15 cellular contexts compared by ENCODE assay signal in the genomic region with DNA sequence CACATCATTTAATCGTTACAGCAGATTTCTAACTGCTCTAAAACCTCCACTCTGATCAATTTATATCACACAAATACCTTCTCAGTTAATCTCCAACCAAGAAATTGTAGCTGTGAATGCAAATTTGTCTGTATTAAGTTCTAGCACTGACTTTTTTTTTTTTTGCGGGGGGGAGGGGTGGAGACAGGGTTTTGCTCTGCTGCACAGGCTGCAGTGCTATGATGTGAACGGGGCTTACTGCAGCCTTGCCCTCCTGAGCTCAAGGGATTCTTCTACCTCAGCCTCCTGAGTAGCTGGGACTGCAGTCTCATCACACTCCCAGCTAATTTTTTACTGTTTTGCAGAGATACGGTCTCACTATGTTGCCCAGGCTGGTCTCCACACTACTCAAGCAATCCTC.
"Had no signal": no experiment of that assay in that cellular context is flagged by ENCODE, and none has a peak within 500 bp of the region (broad histone marks: within the 10 kb centered on the region; RNA-seq: fewer than 3 reads in every experiment).

No MANE protein-coding gene starts in this region.

- DNase-seq: activated CD4-positive, alpha-beta T cell treated with anti-CD3 and anti-CD28 coated beads, Interleukin-2, amount 50 U/mL, for 48 hours; activated effector memory CD4-positive, alpha-beta T cell treated with anti-CD3 and anti-CD28 coated beads, Interleukin-2, amount 50 U/mL, for 16 hours; activated naive CD8-positive, alpha-beta T cell treated with anti-CD3 and anti-CD28 coated beads for 36 hours; activated T-cell treated with anti-CD3 and anti-CD28 coated beads, Interleukin-2, amount 50 U/mL, for 4 hours; mammary epithelial cell; stimulated activated CD4-positive, alpha-beta T cell treated with anti-CD3 and anti-CD28 coated beads, Interleukin-4, amount 100 ng/mL, for 4 hours; T-helper 17 cell; uterus had no signal

- H3K9me3 Mint-ChIP-seq: activated naive CD8-positive, alpha-beta T cell treated with anti-CD3 and anti-CD28 coated beads for 36 hours; activated T-cell treated with anti-CD3 and anti-CD28 coated beads, Interleukin-2, amount 50 U/mL, for 4 hours; neural crest cell had no signal

- H3K36me3 ChIP-seq: breast epithelium, uterus had no signal

- H3K9ac ChIP-seq: parathyroid adenoma had no signal

- H3K4me1 ChIP-seq: breast epithelium had no signal

- H3K27me3 Mint-ChIP-seq: activated naive CD8-positive, alpha-beta T cell treated with anti-CD3 and anti-CD28 coated beads for 36 hours; T-helper 17 cell had no signal

- H3K4me3 Mint-ChIP-seq: activated naive CD8-positive, alpha-beta T cell treated with anti-CD3 and anti-CD28 coated beads for 36 hours; activated T-cell treated with anti-CD3 and anti-CD28 coated beads, Interleukin-2, amount 50 U/mL, for 4 hours; neural crest cell; T-helper 17 cell had no signal

- H3K9me3 ChIP-seq: breast epithelium, uterus had no signal

- H3K27ac Mint-ChIP-seq: activated naive CD8-positive, alpha-beta T cell treated with anti-CD3 and anti-CD28 coated beads for 36 hours; T-helper 17 cell had no signal

- H3K27me3 ChIP-seq: breast epithelium, uterus had no signal

- FAIRE-seq: TTC549 had no signal

- H3K4me3 ChIP-seq: breast epithelium, skin epidermis, uterus had no signal

- H3K27ac ChIP-seq: breast epithelium, parathyroid adenoma, skin epidermis had no signal

- ATAC-seq: activated CD4-positive, CD25-positive, alpha-beta regulatory T cell treated with anti-CD3 and anti-CD28 coated beads, Interleukin-2, amount 50 U/mL, for 24 hours; activated T-cell treated with anti-CD3 and anti-CD28 coated beads, Interleukin-2, amount 50 U/mL, for 4 hours; left lobe of liver; T-helper 17 cell had no signal

- H2AFZ ChIP-seq: parathyroid adenoma had no signal
